In the genomic region with DNA sequence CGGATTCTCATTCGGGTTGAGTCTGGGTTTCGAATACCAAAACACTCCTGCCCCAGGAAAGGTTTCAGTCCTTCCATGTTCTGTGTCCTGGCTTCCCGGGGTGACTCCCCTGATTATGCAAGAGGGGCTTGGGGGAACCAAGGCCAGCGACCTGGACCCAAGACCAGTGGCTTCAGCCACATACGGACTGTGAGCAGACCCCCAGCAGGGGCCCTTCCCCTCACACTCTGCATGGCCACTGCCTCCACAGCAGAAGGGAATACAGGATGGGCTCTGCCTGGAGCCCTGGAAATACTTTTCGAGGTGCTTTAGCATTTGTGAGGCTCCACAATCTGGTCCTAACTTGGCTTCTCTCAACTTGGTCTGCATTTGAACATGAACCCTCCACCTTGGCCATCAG, we compare ENCODE assay signal across 1 cellular context.
TF ChIP-seq lines count a peak whose summit lies in the region.

No MANE protein-coding gene starts in this region.

TF ChIP-seq in endothelial cell of umbilical vein, 7 proteins besides CTCF, POLR2A, EP300 and RAD21:
- TF ChIP-seq EZH2 (IDR thresholded peaks at IDR 0.05; ENCODE audit: borderline replicate concordance, low read depth, low read length, severe bottlenecking) (no peak), JUN (IDR thresholded peaks at IDR 0.05; ENCODE audit: borderline replicate concordance, insufficient read depth, insufficient read length, low read depth) (no peak), FOS (IDR thresholded peaks at IDR 0.05; ENCODE audit: borderline replicate concordance, insufficient read depth, low read length) (no peak), MYC (IDR thresholded peaks at IDR 0.05; ENCODE audit: low read depth, low read length) (no peak), POLR2AphosphoS5 (IDR thresholded peaks at IDR 0.05; ENCODE audit: insufficient read depth, low read depth, low read length) (no peak), GATA2 (IDR thresholded peaks at IDR 0.05; ENCODE audit: insufficient read depth, insufficient read length, low read depth, low read length) (no peak)
- TF ChIP-seq, protein P1, sequence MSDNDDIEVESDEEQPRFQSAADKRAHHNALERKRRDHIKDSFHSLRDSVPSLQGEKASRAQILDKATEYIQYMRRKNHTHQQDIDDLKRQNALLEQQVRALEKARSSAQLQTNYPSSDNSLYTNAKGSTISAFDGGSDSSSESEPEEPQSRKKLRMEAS (IDR thresholded peaks at IDR 0.05; ENCODE audit: insufficient read depth, insufficient read length), result no peak
